Comparison of ENCODE assay signal across 12 cellular contexts in the genomic region with DNA sequence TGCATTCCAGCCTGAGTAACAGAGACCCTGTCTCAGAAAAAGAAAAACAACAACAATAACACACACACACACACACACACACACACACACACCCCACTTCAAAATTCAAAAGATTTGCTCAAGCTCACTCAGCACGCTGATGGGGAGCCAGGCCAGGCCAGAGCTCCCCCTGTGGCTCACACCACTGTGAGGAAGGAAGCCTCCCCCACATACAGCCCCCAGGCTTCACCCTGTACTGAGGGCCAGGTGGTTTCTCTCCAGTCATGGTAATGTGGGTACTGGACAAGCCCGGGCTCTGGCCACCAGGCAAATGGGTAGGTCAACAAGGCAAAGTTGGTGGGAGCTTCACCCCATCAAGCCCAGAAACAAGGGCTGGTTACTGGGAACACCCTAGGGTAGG. TPM values are rescaled to one million over a fixed set of nuclear protein-coding genes. Genes with fewer than 3 reads are reported as not detected.
DNase-seq lines count a peak whose midpoint lies in the region; ATAC-seq, FAIRE-seq and TF ChIP-seq lines count a peak whose summit lies in the region.
"Had no signal": no experiment of that assay in that cellular context is flagged by ENCODE, and none has a peak within 500 bp of the region (broad histone marks: within the 10 kb centered on the region; RNA-seq: fewer than 3 reads in every experiment).

No MANE protein-coding gene starts in this region.

- H3K9me1 ChIP-seq in K562 (ENCODE audit: control insufficient read depth, insufficient read depth, low read length), result no peaks in the 10 kb centered on the region

- H3K4me2 ChIP-seq in K562 (ENCODE audit: insufficient read depth, low read length) (no peak overlapping the region), PC-3 (ENCODE audit: low read length) (no peak overlapping the region)

- H3K4me3 ChIP-seq in K562 (no peak overlapping the region), lower lobe of right lung (no peak overlapping the region), subcutaneous abdominal adipose tissue (ENCODE audit: low read depth in 1 of 5, low read length in 5 of 5) (no peak overlapping the region), PC-3 (ENCODE audit: low read length) (no peak overlapping the region)

- in situ Hi-C loops in K562 (cut with MboI), result no loop called here

- H3K27ac ChIP-seq in K562 (ENCODE audit: extremely low read depth, low read depth, low read length) (no peak overlapping the region), lower lobe of right lung (peak overlapping the region; percentile 67), subcutaneous abdominal adipose tissue (ENCODE audit: low read depth, low read length) (peak overlapping the region; percentile 90), PC-3 (ENCODE audit: low read length) (no peak overlapping the region)

- H3K27ac Mint-ChIP-seq in nephron progenitor cell, result no peak overlapping the region
- H3K27ac Mint-ChIP-seq: activated naive CD8-positive, alpha-beta T cell treated with anti-CD3 and anti-CD28 coated beads, Interleukin-2, amount 50 U/mL, for 24 hours had no signal

- no peak overlapping the region for H3K4me3 Mint-ChIP-seq in nephron progenitor cell
- H3K4me3 Mint-ChIP-seq: activated naive CD8-positive, alpha-beta T cell treated with anti-CD3 and anti-CD28 coated beads, Interleukin-2, amount 50 U/mL, for 24 hours had no signal

- H3K9me2 ChIP-seq in PC-3 (replicated peaks; ENCODE audit: low read length), result no peaks in the 10 kb centered on the region

- H3K9me3 Mint-ChIP-seq in nephron progenitor cell, result no peaks in the 10 kb centered on the region
- H3K9me3 Mint-ChIP-seq: activated naive CD8-positive, alpha-beta T cell treated with anti-CD3 and anti-CD28 coated beads, Interleukin-2, amount 50 U/mL, for 24 hours had no signal

- H3F3A ChIP-seq in PC-3 (ENCODE audit: low read length, unreplicated experiment), result no peaks in the 10 kb centered on the region

- no peak overlapping the region for H3K9ac ChIP-seq in K562 (ENCODE audit: insufficient read depth in 1 of 2, low read depth in 2 of 2, low read length in 2 of 2)
- H3K9ac ChIP-seq in subcutaneous abdominal adipose tissue (ENCODE audit: low read length in 5 of 5), result peak overlapping the region in 2 of 5 donors; percentile 22 to 52
- no peak overlapping the region for H3K9ac ChIP-seq in PC-3 (ENCODE audit: low read length)

- DNase-seq in M059J (ENCODE audit: low read depth), result peak; percentile 53
- DNase-seq in K562 (ENCODE audit: extremely low read depth in 1 of 4, low spot score in 3 of 4), result no peak
- no peak for DNase-seq in lower lobe of right lung
- no peak for DNase-seq in PC-3
- no peak for DNase-seq in nephron progenitor cell
- DNase-seq in activated CD4-positive, alpha-beta T cell treated with anti-CD3 and anti-CD28 coated beads, Interleukin-2, amount 50 U/mL, for 4 hours, result no peak
- DNase-seq: activated naive CD8-positive, alpha-beta T cell treated with anti-CD3 and anti-CD28 coated beads, Interleukin-2, amount 50 U/mL, for 24 hours; Kasumi-1; NCI-H2171 had no signal

- TF ChIP-seq CTCF in K562 (IDR thresholded peaks at IDR 0.05 in 2 of 3, conservative IDR thresholded peaks at IDR 0.05 in 1 of 3; ENCODE audit: insufficient read depth in 2 of 3, low read depth in 1 of 3, low read length in 3 of 3) (no peak), lower lobe of right lung (IDR thresholded peaks at IDR 0.05) (no peak), PC-3 (conservative IDR thresholded peaks at IDR 0.05; ENCODE audit: low read depth, low read length) (no peak), nephron progenitor cell (IDR thresholded peaks at IDR 0.05) (no peak)

- WGBS in K562 (ENCODE audit: insufficient coverage, low coverage, missing lambda C conversion rate), result 64% methylated on average over 2 of the region's 2 CpGs

- TF ChIP-seq POLR2A in K562 (conservative IDR thresholded peaks at IDR 0.05), result no peak

- H3K79me2 ChIP-seq in K562 (ENCODE audit: control insufficient read depth, insufficient read depth, low read length) (no peaks in the 10 kb centered on the region), PC-3 (ENCODE audit: low read length) (peaks cover 9% of the 10 kb centered on the region; the same call in 1 of the 2 replicates)

- peaks cover 11% of the 10 kb centered on the region for H3K36me3 Mint-ChIP-seq in nephron progenitor cell (ENCODE audit: low read depth)

- H3K27me3 ChIP-seq in K562 (ENCODE audit: control insufficient read depth in 2 of 2, insufficient read depth in 2 of 2, low read length in 2 of 2) (no peaks in the 10 kb centered on the region), lower lobe of right lung (ENCODE audit: low read depth) (no peaks in the 10 kb centered on the region), subcutaneous abdominal adipose tissue (ENCODE audit: control insufficient read depth in 5 of 5, insufficient read depth in 4 of 5, low read length in 5 of 5) (no peaks in the 10 kb centered on the region), PC-3 (ENCODE audit: low read length) (no peaks in the 10 kb centered on the region)

- 0 out of 3 replicates have a peak, but pooled peaks have one; percentile 18 for ATAC-seq in K562
- ATAC-seq in lower lobe of right lung, result no peak
- ATAC-seq in PC-3, result no peak
- no peak for ATAC-seq in HG02798 (IDR thresholded peaks at IDR 0.05; ENCODE audit: poor library complexity, unreplicated experiment)
- ATAC-seq: activated naive CD8-positive, alpha-beta T cell treated with anti-CD3 and anti-CD28 coated beads, Interleukin-2, amount 50 U/mL, for 24 hours had no signal

- H4K20me1 ChIP-seq in K562 (replicated peaks; ENCODE audit: control insufficient read depth, insufficient read depth, low read length) (0 out of 2 replicates have a peak, but pooled peaks cover 3% of the 10 kb centered on the region), PC-3 (ENCODE audit: low read length) (no peaks in the 10 kb centered on the region)

- H3K9me3 ChIP-seq in K562 (replicated peaks; ENCODE audit: control insufficient read depth, insufficient read depth, low read depth, low read length), result no peaks in the 10 kb centered on the region
- H3K9me3 ChIP-seq in lower lobe of right lung, result no peaks in the 10 kb centered on the region
- no peaks in the 10 kb centered on the region for H3K9me3 ChIP-seq in subcutaneous abdominal adipose tissue (ENCODE audit: control insufficient read depth in 5 of 5, low read length in 5 of 5)
- H3K9me3 ChIP-seq in PC-3 (ENCODE audit: low read length), result no peaks in the 10 kb centered on the region

- H2AFZ ChIP-seq in K562 (ENCODE audit: low read depth, low read length) (no peak overlapping the region), PC-3 (ENCODE audit: low read length) (no peak overlapping the region)

- H3K36me3 ChIP-seq in K562 (ENCODE audit: control insufficient read depth, insufficient read depth, low read length), result peaks cover 16% of the 10 kb centered on the region; the same call in 2 of the 3 replicates
- peaks cover 30% of the 10 kb centered on the region for H3K36me3 ChIP-seq in lower lobe of right lung
- H3K36me3 ChIP-seq in subcutaneous abdominal adipose tissue (ENCODE audit: control insufficient read depth in 5 of 5, insufficient read depth in 5 of 5, low read length in 5 of 5), result peaks cover 0 to 13% (median 2%) of the 10 kb centered on the region in 5 donors
- H3K36me3 ChIP-seq in PC-3 (ENCODE audit: low read depth, low read length), result peaks cover 13% of the 10 kb centered on the region

- no peaks in the 10 kb centered on the region for H3K27me3 Mint-ChIP-seq in nephron progenitor cell (ENCODE audit: low read depth, poor library complexity)
- H3K27me3 Mint-ChIP-seq: activated naive CD8-positive, alpha-beta T cell treated with anti-CD3 and anti-CD28 coated beads, Interleukin-2, amount 50 U/mL, for 24 hours had no signal

- POLR2A ChIA-PET in K562 (lab: Yijun Ruan, JAX), result interaction anchor here (0.6 to 1.0 kb wide), 3 partner anchors 18 to 118 kb away, joined by 3 read pairs; no protein-coding TSS in a partner anchor
- POLR2A ChIA-PET in PC-3 (lab: Charles Lee; ENCODE audit: unreplicated experiment), result no interaction called here

- intact Hi-C loops in K562 (cut with micrococcal nuclease) (no loop called here), lower lobe of right lung (cut with DNase I) (no loop called here), PC-3 (cut with micrococcal nuclease) (no loop called here)

- H3K4me1 Mint-ChIP-seq in nephron progenitor cell, result peaks cover 46% of the 10 kb centered on the region

- H3K4me1 ChIP-seq in K562 (replicated peaks in 1 of 2; ENCODE audit: control insufficient read depth in 2 of 2, insufficient read depth in 2 of 2, low read length in 2 of 2) (peaks cover 0 to 6% of the 10 kb centered on the region in 2 experiments; a peak in 3 of 5 replicates), lower lobe of right lung (peaks cover 14% of the 10 kb centered on the region), subcutaneous abdominal adipose tissue (ENCODE audit: control insufficient read depth in 5 of 5, insufficient read depth in 5 of 5, low read length in 5 of 5) (peaks cover 11 to 56% (median 37%) of the 10 kb centered on the region in 5 donors), PC-3 (ENCODE audit: insufficient read depth, low read length) (peaks cover 49% of the 10 kb centered on the region)

- no peak for TF ChIP-seq RAD21 in K562 (CRISPR knock-in tag; conservative IDR thresholded peaks at IDR 0.05 in 1 of 2, IDR thresholded peaks at IDR 0.05 in 1 of 2)

- FAIRE-seq in K562 (lab: Jason Lieb, UNC), result no peak
- FAIRE-seq: TTC549 had no signal

- no peak for TF ChIP-seq EP300 in K562 (IDR thresholded peaks at IDR 0.05; ENCODE audit: low read length)

- CTCF ChIA-PET in K562 (lab: Yijun Ruan, JAX; ENCODE audit: low intra/inter-chr PET ratio) (interaction anchor here (4.8 kb wide), 1 partner anchor 79 kb away, joined by 53 read pairs; no protein-coding TSS in a partner anchor), PC-3 (lab: Charles Lee) (interaction anchor here (2.5 kb wide), 1 partner anchor 80 kb away, joined by 28 read pairs; no protein-coding TSS in a partner anchor)

- BruUV-seq in K562 (replicated peaks; lab: Mats Ljungman, UMichigan) (no TSS peak), PC-3 (replicated peaks; lab: Mats Ljungman, UMichigan) (no TSS peak)

RNA-seq across cellular contexts. Expression of gene ATOX1, which starts 19.0 kb away (rescaled TPM):
- 169 and 189 TPM in 2 replicates for total RNA-seq in M059J (2014; rRNA removed; shearing (Covaris generic))
- 31.3 and 35.6 TPM in 2 replicates for total RNA-seq in K562 (2011; cell fraction: chromatin; rRNA removed; ENCODE audit: low replicate concordance)
- total RNA-seq in K562 (2011; cell fraction: nucleolus; rRNA removed), result 32.5 and 42.5 TPM in 2 replicates
- 43.0 and 57.0 TPM in 2 replicates for total RNA-seq in K562 (2011; cell fraction: nucleoplasm; rRNA removed)
- total RNA-seq in K562 (2014; rRNA removed) (66.2 and 70.3 TPM in 2 replicates), K562 (2014; rRNA removed; fragmentation: Illumina TruSeq; extraction: Trizol) (59.8 and 68.2 TPM in 2 replicates), K562 (2015; rRNA removed; fragmentation: Illumina TruSeq; extraction: Trizol) (72.2 and 73.8 TPM in 2 replicates), K562 (2021) (86.2 and 93.0 TPM in 2 replicates), lower lobe of right lung (68.2 TPM), PC-3 (2014; rRNA removed) (81.4 and 122 TPM in 2 replicates)
- polyA plus RNA-seq in K562 (2011; rRNA removed) (59.2 and 75.4 TPM in 2 replicates), K562 (2014; fragmentation: Illumina TruSeq; extraction: Trizol) (118 and 156 TPM in 2 replicates), K562 (2014; fragmentation: Nextera tagmentation; extraction: Ambion mirVana) (100 to 1,000 TPM; 303 to 318 TPM), K562 (2014; rRNA removed) (111 and 153 TPM in 2 replicates)
- 149 and 236 TPM in 2 replicates for polyA plus RNA-seq in K562 (2011; cell fraction: cytosol; rRNA removed)
- 44.2 and 47.6 TPM in 2 replicates for polyA plus RNA-seq in K562 (2011; cell fraction: nucleus; rRNA removed)
- 94.6 and 155 TPM in 2 replicates for polyA plus RNA-seq in K562 (2012)
- polyA minus RNA-seq in K562 (2011; rRNA and poly(A)+ RNA removed), result 80.6 and 107 TPM in 2 replicates
- polyA minus RNA-seq in K562 (2011; cell fraction: cytosol; rRNA and poly(A)+ RNA removed), result 22.8 and 37.2 TPM in 2 replicates
- 27.0 and 27.1 TPM in 2 replicates for polyA minus RNA-seq in K562 (2011; cell fraction: nucleus; rRNA and poly(A)+ RNA removed)

RNA-seq across cellular contexts. Expression of gene G3BP1, which starts 32.4 kb away (rescaled TPM):
- 124 and 167 TPM in 2 replicates for total RNA-seq in M059J (2014; rRNA removed; shearing (Covaris generic))
- 109 and 174 TPM in 2 replicates for total RNA-seq in K562 (2011; cell fraction: chromatin; rRNA removed; ENCODE audit: low replicate concordance)
- 80.2 and 99.9 TPM in 2 replicates for total RNA-seq in K562 (2011; cell fraction: nucleolus; rRNA removed)
- total RNA-seq in K562 (2011; cell fraction: nucleoplasm; rRNA removed), result 122 and 186 TPM in 2 replicates
- total RNA-seq in K562 (2014; rRNA removed), result 105 and 130 TPM in 2 replicates
- 238 and 257 TPM in 2 replicates for total RNA-seq in K562 (2014; rRNA removed; fragmentation: Illumina TruSeq; extraction: Trizol)
- 195 and 209 TPM in 2 replicates for total RNA-seq in K562 (2015; rRNA removed; fragmentation: Illumina TruSeq; extraction: Trizol)
- total RNA-seq in K562 (2021), result 260 and 264 TPM in 2 replicates
- 74.3 and 101 TPM in 2 replicates for polyA plus RNA-seq in K562 (2011; rRNA removed)
- polyA plus RNA-seq in K562 (2011; cell fraction: cytosol; rRNA removed), result 35.6 and 53.9 TPM in 2 replicates
- polyA plus RNA-seq in K562 (2011; cell fraction: nucleus; rRNA removed), result 53.2 and 53.3 TPM in 2 replicates
- 64.6 and 142 TPM in 2 replicates for polyA plus RNA-seq in K562 (2012)
- polyA plus RNA-seq in K562 (2014; fragmentation: Illumina TruSeq; extraction: Trizol), result 142 and 173 TPM in 2 replicates
- 10 to 100 TPM; 54.7 to 55.5 TPM for polyA plus RNA-seq in K562 (2014; fragmentation: Nextera tagmentation; extraction: Ambion mirVana)
- polyA plus RNA-seq in K562 (2014; rRNA removed), result 69.7 and 79.8 TPM in 2 replicates
- polyA minus RNA-seq in K562 (2011; rRNA and poly(A)+ RNA removed), result 228 and 286 TPM in 2 replicates
- polyA minus RNA-seq in K562 (2011; cell fraction: cytosol; rRNA and poly(A)+ RNA removed), result 120 and 156 TPM in 2 replicates
- 97.3 and 124 TPM in 2 replicates for polyA minus RNA-seq in K562 (2011; cell fraction: nucleus; rRNA and poly(A)+ RNA removed)
- 148 TPM for total RNA-seq in lower lobe of right lung
- total RNA-seq in PC-3 (2014; rRNA removed), result 133 and 157 TPM in 2 replicates

RNA-seq across cellular contexts. Expression of gene SPARC, which starts 52.7 kb away (rescaled TPM):
- 2,332 and 4,342 TPM in 2 replicates for total RNA-seq in M059J (2014; rRNA removed; shearing (Covaris generic))
- total RNA-seq in K562 (2011; cell fraction: chromatin; rRNA removed; ENCODE audit: low replicate concordance), result 2.8 and 4.7 TPM in 2 replicates
- total RNA-seq in K562 (2011; cell fraction: nucleolus; rRNA removed), result 2.7 and 4.2 TPM in 2 replicates
- total RNA-seq in K562 (2011; cell fraction: nucleoplasm; rRNA removed), result 5.5 and 7.9 TPM in 2 replicates
- total RNA-seq in K562 (2014; rRNA removed), result 9.4 and 10.5 TPM in 2 replicates
- 10.8 and 11.1 TPM in 2 replicates for total RNA-seq in K562 (2014; rRNA removed; fragmentation: Illumina TruSeq; extraction: Trizol)
- total RNA-seq in K562 (2015; rRNA removed; fragmentation: Illumina TruSeq; extraction: Trizol), result 9.9 and 10.5 TPM in 2 replicates
- total RNA-seq in K562 (2021), result 20.4 and 24.3 TPM in 2 replicates
- polyA plus RNA-seq in K562 (2011; rRNA removed), result 3.0 and 6.1 TPM in 2 replicates
- 3.5 and 10.7 TPM in 2 replicates for polyA plus RNA-seq in K562 (2011; cell fraction: cytosol; rRNA removed)
- polyA plus RNA-seq in K562 (2011; cell fraction: nucleus; rRNA removed), result 2.4 and 2.6 TPM in 2 replicates
- 39.6 and 46.1 TPM in 2 replicates for polyA plus RNA-seq in K562 (2012)
- 18.5 and 20.2 TPM in 2 replicates for polyA plus RNA-seq in K562 (2014; fragmentation: Illumina TruSeq; extraction: Trizol)
- 10 to 100 TPM; 12.2 to 35.6 TPM for polyA plus RNA-seq in K562 (2014; fragmentation: Nextera tagmentation; extraction: Ambion mirVana)
- polyA plus RNA-seq in K562 (2014; rRNA removed), result 10.0 and 14.1 TPM in 2 replicates
- 2.1 and 3.4 TPM in 2 replicates for polyA minus RNA-seq in K562 (2011; rRNA and poly(A)+ RNA removed)
- polyA minus RNA-seq in K562 (2011; cell fraction: cytosol; rRNA and poly(A)+ RNA removed), result 2.1 TPM in 1 of 2 replicates, not detected in the other
- 0.56 and 0.81 TPM in 2 replicates for polyA minus RNA-seq in K562 (2011; cell fraction: nucleus; rRNA and poly(A)+ RNA removed)
- 904 TPM for total RNA-seq in lower lobe of right lung
- 0.86 and 2.7 TPM in 2 replicates for total RNA-seq in PC-3 (2014; rRNA removed)

Comparison
In these comparisons a context has a peak if more than half of its experiments do, and no peak if none do; other contexts are left out.
1. H3K27ac ChIP-seq: peak in lower lobe of right lung (single experiment) and subcutaneous abdominal adipose tissue (single experiment); none in K562 (single experiment) and PC-3 (single experiment).
2. RNA of gene SPARC, which starts 52.7 kb away (total RNA-seq): 2,332 to 4,342 TPM in M059J and 904 TPM in lower lobe of right lung (single experiment); 2.7 to 24.3 TPM in K562 and 0.86 to 2.7 TPM in PC-3; every median in the first group is over 10 times any median in the second.